In the genomic region with DNA sequence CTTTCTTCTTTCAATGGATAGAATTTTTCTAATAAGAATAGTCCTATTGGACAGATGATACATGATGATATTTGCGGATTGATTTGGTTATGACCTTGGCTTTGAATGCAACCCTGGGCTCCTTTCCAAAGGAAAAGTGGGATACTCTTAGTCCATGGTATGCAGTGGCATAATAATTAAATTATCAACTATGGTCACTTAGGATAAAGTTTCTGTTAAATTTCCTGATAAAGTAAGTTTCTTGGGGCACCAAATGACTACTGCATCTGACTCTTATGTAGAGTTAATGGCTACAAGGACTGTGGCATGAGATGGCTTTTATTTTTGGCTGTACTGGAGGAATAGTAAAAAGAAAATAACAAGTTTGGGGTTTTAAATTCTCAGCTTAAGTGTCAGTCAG, we compare ENCODE assay signal across 23 cellular contexts.
DNase-seq lines count a peak whose midpoint lies in the region; ATAC-seq and TF ChIP-seq lines count a peak whose summit lies in the region.
"Had no signal": no experiment of that assay in that cellular context is flagged by ENCODE, and none has a peak within 500 bp of the region (broad histone marks: within the 10 kb centered on the region; RNA-seq: fewer than 3 reads in every experiment).

No MANE protein-coding gene starts in this region.

- peak overlapping the region; percentile 85 for H3K27ac Mint-ChIP-seq in activated T-cell treated with anti-CD3 and anti-CD28 coated beads, Interleukin-2, amount 50 U/mL, for 72 hours
- H3K27ac Mint-ChIP-seq: CD14-positive monocyte; CD4-positive, alpha-beta memory T cell had no signal

- H3K4me2 ChIP-seq in osteoblast (ENCODE audit: insufficient read depth, low read length) = no peak overlapping the region
- H3K4me2 ChIP-seq: A549; BLaER1 treated with 17β-estradiol and CSF1 and Interleukin-3, amounts not matched to agents 10 nM and 100 nM had no signal

- H3K9me3 ChIP-seq in adipocyte (ENCODE audit: control insufficient read depth, low read length) (no peaks in the 10 kb centered on the region), osteoblast (ENCODE audit: low read depth, low read length) (no peaks in the 10 kb centered on the region)
- H3K9me3 ChIP-seq: A549; BE2C; BLaER1 treated with 17β-estradiol and CSF1 and Interleukin-3, amounts not matched to agents 10 nM and 100 nM; HAP-1 had no signal

- no peak for ATAC-seq in activated T-cell treated with anti-CD3 and anti-CD28 coated beads, Interleukin-2, amount 50 U/mL, for 72 hours (replicated peaks in 1 of 2)

- H3K27me3 ChIP-seq in adipocyte (replicated peaks; ENCODE audit: control insufficient read depth, insufficient read depth, low read length) (no peaks in the 10 kb centered on the region), osteoblast (ENCODE audit: insufficient read depth, low read length) (no peaks in the 10 kb centered on the region)
- H3K27me3 ChIP-seq: BE2C; BLaER1 treated with 17β-estradiol and CSF1 and Interleukin-3, amounts not matched to agents 10 nM and 100 nM had no signal

- no peak for DNase-seq in activated T-cell treated with anti-CD3 and anti-CD28 coated beads, Interleukin-2, amount 50 U/mL, for 72 hours
- DNase-seq in activated T-cell treated with anti-CD3 and anti-CD28 coated beads, Interleukin-2, amount 50 U/mL, for 48 hours = no peak
- no peak for DNase-seq in adipocyte (ENCODE audit: low read depth)
- DNase-seq in osteoblast (ENCODE audit: insufficient read length, low spot score, missing footprints) = no peak
- no peak for DNase-seq in activated CD4-positive, alpha-beta T cell treated with anti-CD3 and anti-CD28 coated beads, Interleukin-2, amount 50 U/mL, for 4 hours
- no peak for DNase-seq in GM13976 (ENCODE audit: low spot score)
- no peak for DNase-seq in NCI-H2081 treated with DMSO at 0.1 percent for 48 hours (lab: John Stamatoyannopoulos, UW)
- DNase-seq: 8988T; ACHN; AML-193; BE2C; Calu3; CD4-positive, alpha-beta memory T cell; COR-L47; DMS53; DMS79 treated with DMSO at 0.1 percent for 48 hours; GF-D8; GOT3; HFFc6 had no signal

- H2AFZ ChIP-seq in osteoblast (ENCODE audit: low read length) = no peak overlapping the region

- H3K36me3 ChIP-seq in adipocyte (ENCODE audit: control insufficient read depth, insufficient read depth, low read length, severe bottlenecking) (no peaks in the 10 kb centered on the region), osteoblast (ENCODE audit: insufficient read depth, low read length) (no peaks in the 10 kb centered on the region)
- H3K36me3 ChIP-seq: BE2C; BLaER1 treated with 17β-estradiol and CSF1 and Interleukin-3, amounts not matched to agents 10 nM and 100 nM; HAP-1 had no signal

- no peak overlapping the region for H3K4me3 ChIP-seq in adipocyte (ENCODE audit: low read length)
- H3K4me3 ChIP-seq in osteoblast (ENCODE audit: insufficient read depth, low read length) = no peak overlapping the region
- H3K4me3 ChIP-seq: A549; BLaER1 treated with 17β-estradiol and CSF1 and Interleukin-3, amounts not matched to agents 10 nM and 100 nM; HAP-1 had no signal

- no peaks in the 10 kb centered on the region for H3K27me3 Mint-ChIP-seq in activated T-cell treated with anti-CD3 and anti-CD28 coated beads, Interleukin-2, amount 50 U/mL, for 72 hours (ENCODE audit: low read depth)

- H3K36me3 Mint-ChIP-seq in activated T-cell treated with anti-CD3 and anti-CD28 coated beads, Interleukin-2, amount 50 U/mL, for 72 hours (ENCODE audit: insufficient read depth in 2 of 2) = peaks cover 0 to 2% of the 10 kb centered on the region in 2 donors
- H3K36me3 Mint-ChIP-seq: CD14-positive monocyte; CD4-positive, alpha-beta memory T cell had no signal

- H4K20me1 ChIP-seq in osteoblast (ENCODE audit: insufficient read depth, low read length) = no peaks in the 10 kb centered on the region
- H4K20me1 ChIP-seq: BLaER1 treated with 17β-estradiol and CSF1 and Interleukin-3, amounts not matched to agents 10 nM and 100 nM had no signal

- peak overlapping the region; percentile 29 for H3K9ac ChIP-seq in adipocyte (ENCODE audit: low read length)
- H3K9ac ChIP-seq: BLaER1 treated with 17β-estradiol and CSF1 and Interleukin-3, amounts not matched to agents 10 nM and 100 nM had no signal

- peak overlapping the region; percentile 92 for H3K27ac ChIP-seq in osteoblast (ENCODE audit: low read depth, low read length)
- H3K27ac ChIP-seq: A549; BLaER1 treated with 17β-estradiol and CSF1 and Interleukin-3, amounts not matched to agents 10 nM and 100 nM had no signal

- H3K4me1 Mint-ChIP-seq in activated T-cell treated with anti-CD3 and anti-CD28 coated beads, Interleukin-2, amount 50 U/mL, for 72 hours (ENCODE audit: low read depth) = no peaks in the 10 kb centered on the region

- in situ Hi-C loops in GM13976 (cut with MboI; ENCODE audit: low sequenced_read_pairs, unreplicated experiment) = no loop called here

- H3K9me3 Mint-ChIP-seq in activated T-cell treated with anti-CD3 and anti-CD28 coated beads, Interleukin-2, amount 50 U/mL, for 72 hours = peaks cover 0 to 3% of the 10 kb centered on the region in 2 donors
- H3K9me3 Mint-ChIP-seq: HFFc6 had no signal

- no peak overlapping the region for H3K4me3 Mint-ChIP-seq in activated T-cell treated with anti-CD3 and anti-CD28 coated beads, Interleukin-2, amount 50 U/mL, for 72 hours
- H3K4me3 Mint-ChIP-seq: CD14-positive monocyte; CD4-positive, alpha-beta memory T cell; HFFc6 had no signal

- TF ChIP-seq CTCF in osteoblast (IDR thresholded peaks at IDR 0.05; ENCODE audit: extremely low read depth, low read depth, low read length) = no peak
- no peak for TF ChIP-seq CTCF in GM13976 (IDR thresholded peaks at IDR 0.05; ENCODE audit: borderline replicate concordance, control extremely low read depth, extremely low read depth, insufficient read depth, missing control alignments)

- H3K79me2 ChIP-seq in osteoblast (ENCODE audit: insufficient read depth, low read length) = no peaks in the 10 kb centered on the region

- H3K4me1 ChIP-seq in adipocyte (ENCODE audit: control insufficient read depth, insufficient read depth, low read length) (peaks cover 46% of the 10 kb centered on the region), osteoblast (ENCODE audit: insufficient read depth, low read length) (peaks cover 52% of the 10 kb centered on the region)
- H3K4me1 ChIP-seq: BLaER1 treated with 17β-estradiol and CSF1 and Interleukin-3, amounts not matched to agents 10 nM and 100 nM had no signal
